In genomic region chr20:25407311-25408169, GRCh38 we compare ENCODE assay signal across 8 cellular contexts. TPM values are rescaled to one million over a fixed set of nuclear protein-coding genes. Genes with fewer than 3 reads are reported as not detected.
A peak's percentile ranks its signal among the peaks of the same experiment; 100 is the strongest.
DNase-seq lines count a peak whose midpoint lies in the region; FAIRE-seq and TF ChIP-seq lines count a peak whose summit lies in the region.

GINS1 (plus strand) TSS chr20:25407673; CDS start chr20:25407821, 148 bp downstream.

- H3K36me3 ChIP-seq in ES-I3 (ENCODE audit: insufficient read depth, low read length) = no peaks in the 10 kb centered on the region
- H3K36me3 ChIP-seq in neural cell (ENCODE audit: insufficient read depth, low read length) = no peaks in the 10 kb centered on the region

- peaks cover 16% of the 10 kb centered on the region for H3K9me3 Mint-ChIP-seq in activated T-helper 2 cell treated with anti-CD3 and anti-CD28 coated beads, Interferon-gamma antibody, Interleukin-2, Interleukin-4, amounts not matched to agents 10 μg/mL and 5 μg/mL and 100 μg/mL, durations not matched to agents 14 hours and 24 hours and 36 hours
- H3K9me3 Mint-ChIP-seq in stimulated activated naive CD8-positive, alpha-beta T cell treated with anti-CD3 and anti-CD28 coated beads, Interleukin-15, Interleukin-2, amounts not matched to agents 100 ng/mL and 50 ng/mL, for 24 hours = peaks cover 15% of the 10 kb centered on the region

- peaks cover 20% of the 10 kb centered on the region for H3K4me1 Mint-ChIP-seq in activated T-helper 2 cell treated with anti-CD3 and anti-CD28 coated beads, Interferon-gamma antibody, Interleukin-2, Interleukin-4, amounts not matched to agents 10 μg/mL and 5 μg/mL and 100 μg/mL, durations not matched to agents 14 hours and 24 hours and 36 hours (ENCODE audit: low read depth)
- peaks cover 23% of the 10 kb centered on the region for H3K4me1 Mint-ChIP-seq in stimulated activated naive CD8-positive, alpha-beta T cell treated with anti-CD3 and anti-CD28 coated beads, Interleukin-15, Interleukin-2, amounts not matched to agents 100 ng/mL and 50 ng/mL, for 24 hours (ENCODE audit: low read depth)

- H3K27ac ChIP-seq in RWPE1 (peak within 1 kb of the TSS; percentile 86), neural cell (ENCODE audit: low read length) (no peak within 1 kb of the TSS)

- no peaks in the 10 kb centered on the region for H3K4me1 ChIP-seq in ES-I3 (ENCODE audit: insufficient read depth, low read length)

- peaks cover 10% of the 10 kb centered on the region for H3K79me2 ChIP-seq in neural cell (replicated peaks; ENCODE audit: insufficient read depth, low read length)

- H3K9me2 ChIP-seq in neural cell (ENCODE audit: insufficient read depth, low read length) = no peaks in the 10 kb centered on the region

- no peaks in the 10 kb centered on the region for H3K27me3 Mint-ChIP-seq in activated T-helper 2 cell treated with anti-CD3 and anti-CD28 coated beads, Interferon-gamma antibody, Interleukin-2, Interleukin-4, amounts not matched to agents 10 μg/mL and 5 μg/mL and 100 μg/mL, durations not matched to agents 14 hours and 24 hours and 36 hours (ENCODE audit: low read depth)
- H3K27me3 Mint-ChIP-seq in stimulated activated naive CD8-positive, alpha-beta T cell treated with anti-CD3 and anti-CD28 coated beads, Interleukin-15, Interleukin-2, amounts not matched to agents 100 ng/mL and 50 ng/mL, for 24 hours = no peaks in the 10 kb centered on the region

- H3K27ac Mint-ChIP-seq in activated T-helper 2 cell treated with anti-CD3 and anti-CD28 coated beads, Interferon-gamma antibody, Interleukin-2, Interleukin-4, amounts not matched to agents 10 μg/mL and 5 μg/mL and 100 μg/mL, durations not matched to agents 14 hours and 24 hours and 36 hours = peak within 1 kb of the TSS; percentile 92
- peak within 1 kb of the TSS; percentile 95 for H3K27ac Mint-ChIP-seq in stimulated activated naive CD8-positive, alpha-beta T cell treated with anti-CD3 and anti-CD28 coated beads, Interleukin-15, Interleukin-2, amounts not matched to agents 100 ng/mL and 50 ng/mL, for 24 hours

- peak within 1 kb of the TSS; percentile 71 for H2AFZ ChIP-seq in neural cell (ENCODE audit: low read depth, low read length)

- H3K9me3 ChIP-seq in ES-I3 (ENCODE audit: control insufficient read depth, insufficient read depth, low read length) (0 out of 2 replicates have a peak, but pooled peaks cover 4% of the 10 kb centered on the region), neural cell (ENCODE audit: low read length) (peaks cover 9% of the 10 kb centered on the region)

- no peak for TF ChIP-seq CTCF in LNCaP clone FGC (IDR thresholded peaks at IDR 0.05; ENCODE audit: control insufficient read depth, extremely low read depth, insufficient read depth)
- no peak for TF ChIP-seq CTCF in RWPE1 (conservative IDR thresholded peaks at IDR 0.05; ENCODE audit: low read depth)
- no peak for TF ChIP-seq CTCF in fibroblast of villous mesenchyme (IDR thresholded peaks at IDR 0.05; ENCODE audit: insufficient read depth, low read depth, low read length)
- no peak for TF ChIP-seq CTCF in neural cell (IDR thresholded peaks at IDR 0.05; ENCODE audit: poor library complexity, severe bottlenecking)

- FAIRE-seq in H54 (lab: Jason Lieb, UNC) = no peak

- intact Hi-C loops in activated T-helper 2 cell treated with anti-CD3 and anti-CD28 coated beads, Interferon-gamma antibody, Interleukin-2, Interleukin-4, amounts not matched to agents 10 μg/mL and 5 μg/mL and 100 μg/mL, durations not matched to agents 14 hours and 24 hours and 36 hours (cut with micrococcal nuclease) = loop anchor here (1.0 to 5.0 kb wide), 3 partner anchors 16 to 415 kb away; partner anchors contain the start of genes APMAP and PYGB

- TF ChIP-seq POLR2A in H54 (IDR thresholded peaks at IDR 0.05; ENCODE audit: low read depth, low read length) = peak; percentile 88

- no peak for TF ChIP-seq EP300 in neural cell (conservative IDR thresholded peaks at IDR 0.05; ENCODE audit: poor library complexity, severe bottlenecking)

- DNase-seq in H54 (ENCODE audit: insufficient read length, low spot score) = peak; percentile 84
- DNase-seq in LNCaP clone FGC (ENCODE audit: low read depth) = peak; percentile 79
- peak; percentile 98 for DNase-seq in RWPE1 (ENCODE audit: low spot score)
- peak; percentile 86 for DNase-seq in activated T-helper 2 cell treated with anti-CD3 and anti-CD28 coated beads, Interferon-gamma antibody, Interleukin-2, Interleukin-4, amounts not matched to agents 10 μg/mL and 5 μg/mL and 100 μg/mL, durations not matched to agents 14 hours and 24 hours and 36 hours (ENCODE audit: low spot score)
- peak; percentile 85 for DNase-seq in fibroblast of villous mesenchyme (ENCODE audit: low read depth)

- H3K4me3 ChIP-seq in LNCaP clone FGC (ENCODE audit: low read depth, low read length) = peak within 1 kb of the TSS; percentile 64
- H3K4me3 ChIP-seq in fibroblast of villous mesenchyme (ENCODE audit: low read depth, low read length) = peak within 1 kb of the TSS; percentile 88
- H3K4me3 ChIP-seq in neural cell (ENCODE audit: low read length) = peak within 1 kb of the TSS; percentile 83

- CTCF ChIA-PET in RWPE1 (lab: Yijun Ruan, JAX) = interaction anchor here (0.6 to 1.7 kb wide), 5 partner anchors 8 to 250 kb away, joined by 3 to 10 read pairs (median 4); no protein-coding TSS in a partner anchor

- peak; percentile 42 for TF ChIP-seq RAD21 in neural cell (conservative IDR thresholded peaks at IDR 0.05)

- peak within 1 kb of the TSS; percentile 92 for H3K4me2 ChIP-seq in neural cell (ENCODE audit: low read length)

- H4K20me1 ChIP-seq in neural cell (ENCODE audit: insufficient read depth) = no peaks in the 10 kb centered on the region

- H3K4me3 Mint-ChIP-seq in activated T-helper 2 cell treated with anti-CD3 and anti-CD28 coated beads, Interferon-gamma antibody, Interleukin-2, Interleukin-4, amounts not matched to agents 10 μg/mL and 5 μg/mL and 100 μg/mL, durations not matched to agents 14 hours and 24 hours and 36 hours (ENCODE audit: low read depth) = peak within 1 kb of the TSS; percentile 93
- H3K4me3 Mint-ChIP-seq in stimulated activated naive CD8-positive, alpha-beta T cell treated with anti-CD3 and anti-CD28 coated beads, Interleukin-15, Interleukin-2, amounts not matched to agents 100 ng/mL and 50 ng/mL, for 24 hours = peak within 1 kb of the TSS; percentile 97

- H3K9ac ChIP-seq in ES-I3 (ENCODE audit: low read depth, low read length) (peak within 1 kb of the TSS; percentile 77), neural cell (ENCODE audit: low read length) (peak within 1 kb of the TSS; percentile 50)

- POLR2A ChIA-PET in RWPE1 (lab: Yijun Ruan, JAX; ENCODE audit: low non-redundant PET) = interaction anchor here (0.7 kb wide), 1 partner anchor 17 kb away, joined by 3 read pairs; the partner anchor contains the start of gene ABHD12

- H3K27me3 ChIP-seq in neural cell (ENCODE audit: insufficient read depth, low read depth, low read length) = no peaks in the 10 kb centered on the region

- peaks cover 23% of the 10 kb centered on the region for H3K36me3 Mint-ChIP-seq in activated T-helper 2 cell treated with anti-CD3 and anti-CD28 coated beads, Interferon-gamma antibody, Interleukin-2, Interleukin-4, amounts not matched to agents 10 μg/mL and 5 μg/mL and 100 μg/mL, durations not matched to agents 14 hours and 24 hours and 36 hours (ENCODE audit: low read depth)
- H3K36me3 Mint-ChIP-seq in stimulated activated naive CD8-positive, alpha-beta T cell treated with anti-CD3 and anti-CD28 coated beads, Interleukin-15, Interleukin-2, amounts not matched to agents 100 ng/mL and 50 ng/mL, for 24 hours (ENCODE audit: low read depth) = peaks cover 14% of the 10 kb centered on the region

- no peaks in the 10 kb centered on the region for H3F3A ChIP-seq in neural cell (ENCODE audit: insufficient read depth, low read length, poor library complexity, severe bottlenecking)

TF ChIP-seq in neural cell, 6 proteins besides CTCF, POLR2A, EP300 and RAD21:
- TF ChIP-seq POLR2AphosphoS5 (IDR thresholded peaks at IDR 0.05) (no peak), EZH2 (IDR thresholded peaks at IDR 0.05; ENCODE audit: borderline replicate concordance, insufficient read depth, low read length, poor library complexity, severe bottlenecking) (no peak), SMC3 (conservative IDR thresholded peaks at IDR 0.05; ENCODE audit: poor library complexity) (peak; percentile 50), MXI1 (conservative IDR thresholded peaks at IDR 0.05; ENCODE audit: poor library complexity, severe bottlenecking) (peak; percentile 95), TAF1 (IDR thresholded peaks at IDR 0.05; ENCODE audit: low read depth) (no peak)
- TF ChIP-seq, protein P1, sequence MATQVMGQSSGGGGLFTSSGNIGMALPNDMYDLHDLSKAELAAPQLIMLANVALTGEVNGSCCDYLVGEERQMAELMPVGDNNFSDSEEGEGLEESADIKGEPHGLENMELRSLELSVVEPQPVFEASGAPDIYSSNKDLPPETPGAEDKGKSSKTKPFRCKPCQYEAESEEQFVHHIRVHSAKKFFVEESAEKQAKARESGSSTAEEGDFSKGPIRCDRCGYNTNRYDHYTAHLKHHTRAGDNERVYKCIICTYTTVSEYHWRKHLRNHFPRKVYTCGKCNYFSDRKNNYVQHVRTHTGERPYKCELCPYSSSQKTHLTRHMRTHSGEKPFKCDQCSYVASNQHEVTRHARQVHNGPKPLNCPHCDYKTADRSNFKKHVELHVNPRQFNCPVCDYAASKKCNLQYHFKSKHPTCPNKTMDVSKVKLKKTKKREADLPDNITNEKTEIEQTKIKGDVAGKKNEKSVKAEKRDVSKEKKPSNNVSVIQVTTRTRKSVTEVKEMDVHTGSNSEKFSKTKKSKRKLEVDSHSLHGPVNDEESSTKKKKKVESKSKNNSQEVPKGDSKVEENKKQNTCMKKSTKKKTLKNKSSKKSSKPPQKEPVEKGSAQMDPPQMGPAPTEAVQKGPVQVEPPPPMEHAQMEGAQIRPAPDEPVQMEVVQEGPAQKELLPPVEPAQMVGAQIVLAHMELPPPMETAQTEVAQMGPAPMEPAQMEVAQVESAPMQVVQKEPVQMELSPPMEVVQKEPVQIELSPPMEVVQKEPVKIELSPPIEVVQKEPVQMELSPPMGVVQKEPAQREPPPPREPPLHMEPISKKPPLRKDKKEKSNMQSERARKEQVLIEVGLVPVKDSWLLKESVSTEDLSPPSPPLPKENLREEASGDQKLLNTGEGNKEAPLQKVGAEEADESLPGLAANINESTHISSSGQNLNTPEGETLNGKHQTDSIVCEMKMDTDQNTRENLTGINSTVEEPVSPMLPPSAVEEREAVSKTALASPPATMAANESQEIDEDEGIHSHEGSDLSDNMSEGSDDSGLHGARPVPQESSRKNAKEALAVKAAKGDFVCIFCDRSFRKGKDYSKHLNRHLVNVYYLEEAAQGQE (IDR thresholded peaks at IDR 0.05; ENCODE audit: borderline replicate concordance) = no peak

RNA-seq across cellular contexts. Expression of gene GINS1, which starts in this region (rescaled TPM):
- total RNA-seq in activated T-helper 2 cell treated with anti-CD3 and anti-CD28 coated beads, Interferon-gamma antibody, Interleukin-2, Interleukin-4, amounts not matched to agents 10 μg/mL and 5 μg/mL and 100 μg/mL, durations not matched to agents 14 hours and 24 hours and 36 hours = 33.5 and 36.3 TPM in 2 replicates
- 7.4 and 13.8 TPM in 2 replicates for total RNA-seq in fibroblast of villous mesenchyme
- polyA plus RNA-seq in neural cell = 3.8 and 4.5 TPM in 2 replicates
- 7.4 and 7.5 TPM in 2 replicates for polyA minus RNA-seq in neural cell
